In the genomic region with DNA sequence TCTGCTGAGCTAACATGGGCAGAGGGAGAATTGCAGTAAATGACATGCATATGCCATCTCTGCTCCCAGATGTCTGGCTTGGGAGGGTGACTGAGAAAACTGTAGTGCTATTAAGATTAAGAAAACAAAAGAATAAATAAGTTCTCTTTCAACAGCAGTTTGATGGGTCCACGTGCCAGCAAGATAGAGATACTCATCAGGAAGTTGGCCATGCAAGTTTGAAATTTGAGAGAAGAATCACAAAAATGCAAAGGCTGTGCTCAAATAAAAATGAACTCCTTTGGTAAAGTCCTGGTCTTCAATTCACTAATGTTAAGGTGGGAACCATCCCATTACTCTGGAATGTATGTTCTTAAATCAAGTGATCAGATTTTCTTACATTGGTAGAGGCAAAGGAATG, we compare ENCODE assay signal across 1 cellular context.
TF ChIP-seq lines count a peak whose summit lies in the region.

No MANE protein-coding gene starts in this region.

TF ChIP-seq in WTC11, 78 proteins besides CTCF, POLR2A, EP300 and RAD21 (continued from another document):
- TF ChIP-seq AR (CRISPR knock-in tag; IDR thresholded peaks at IDR 0.05) (no peak), MYBL2 (CRISPR knock-in tag; IDR thresholded peaks at IDR 0.05) (no peak), ZNF671 (CRISPR knock-in tag; IDR thresholded peaks at IDR 0.05) (no peak), RELA (CRISPR knock-in tag; IDR thresholded peaks at IDR 0.05; ENCODE audit: borderline replicate concordance) (no peak), HMGA2 (CRISPR knock-in tag; IDR thresholded peaks at IDR 0.05) (no peak), TEAD4 (CRISPR knock-in tag; IDR thresholded peaks at IDR 0.05) (no peak)
